1 cellular context compared by ENCODE assay signal in the genomic region with DNA sequence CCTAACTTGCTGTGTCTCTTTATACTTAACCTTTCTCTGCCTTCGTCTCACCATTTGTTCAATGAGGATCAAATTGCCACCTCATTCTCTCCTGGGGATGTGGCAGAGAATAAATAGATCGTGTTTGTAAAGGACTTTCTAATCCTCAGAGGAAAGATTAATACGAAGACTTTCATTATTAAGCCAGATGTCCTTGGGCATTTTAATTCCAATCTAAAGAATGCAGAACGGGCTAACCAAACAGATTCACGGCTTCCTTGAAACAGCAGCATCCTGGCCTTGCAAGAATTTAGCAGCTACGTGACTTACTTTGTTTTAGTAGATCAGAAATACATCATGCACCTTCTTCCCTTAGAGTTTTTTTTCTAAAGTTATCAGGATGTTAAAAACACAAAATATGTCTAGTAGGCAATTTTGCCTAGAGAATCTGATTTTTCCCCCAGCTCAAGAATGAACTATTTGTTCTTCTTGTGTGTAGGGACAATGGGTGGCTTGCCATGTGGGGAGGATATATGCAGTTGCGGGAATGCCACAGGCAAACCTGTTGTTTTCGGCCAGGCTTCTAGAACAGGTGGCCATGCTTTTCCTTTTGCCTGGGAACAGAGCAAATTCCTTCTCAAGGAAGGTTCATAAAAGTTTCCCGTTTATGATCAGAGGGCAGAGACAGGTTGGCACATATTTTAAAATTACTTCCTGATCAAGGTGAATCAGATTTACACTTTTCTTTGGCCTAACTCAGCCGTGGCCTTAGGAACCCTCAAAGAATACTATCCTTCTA.
TF ChIP-seq lines count a peak whose summit lies in the region.

No MANE protein-coding gene starts in this region.

TF ChIP-seq in H1, 55 proteins besides CTCF, POLR2A, EP300 and RAD21 (continued from another document):
- TF ChIP-seq, protein P1, sequence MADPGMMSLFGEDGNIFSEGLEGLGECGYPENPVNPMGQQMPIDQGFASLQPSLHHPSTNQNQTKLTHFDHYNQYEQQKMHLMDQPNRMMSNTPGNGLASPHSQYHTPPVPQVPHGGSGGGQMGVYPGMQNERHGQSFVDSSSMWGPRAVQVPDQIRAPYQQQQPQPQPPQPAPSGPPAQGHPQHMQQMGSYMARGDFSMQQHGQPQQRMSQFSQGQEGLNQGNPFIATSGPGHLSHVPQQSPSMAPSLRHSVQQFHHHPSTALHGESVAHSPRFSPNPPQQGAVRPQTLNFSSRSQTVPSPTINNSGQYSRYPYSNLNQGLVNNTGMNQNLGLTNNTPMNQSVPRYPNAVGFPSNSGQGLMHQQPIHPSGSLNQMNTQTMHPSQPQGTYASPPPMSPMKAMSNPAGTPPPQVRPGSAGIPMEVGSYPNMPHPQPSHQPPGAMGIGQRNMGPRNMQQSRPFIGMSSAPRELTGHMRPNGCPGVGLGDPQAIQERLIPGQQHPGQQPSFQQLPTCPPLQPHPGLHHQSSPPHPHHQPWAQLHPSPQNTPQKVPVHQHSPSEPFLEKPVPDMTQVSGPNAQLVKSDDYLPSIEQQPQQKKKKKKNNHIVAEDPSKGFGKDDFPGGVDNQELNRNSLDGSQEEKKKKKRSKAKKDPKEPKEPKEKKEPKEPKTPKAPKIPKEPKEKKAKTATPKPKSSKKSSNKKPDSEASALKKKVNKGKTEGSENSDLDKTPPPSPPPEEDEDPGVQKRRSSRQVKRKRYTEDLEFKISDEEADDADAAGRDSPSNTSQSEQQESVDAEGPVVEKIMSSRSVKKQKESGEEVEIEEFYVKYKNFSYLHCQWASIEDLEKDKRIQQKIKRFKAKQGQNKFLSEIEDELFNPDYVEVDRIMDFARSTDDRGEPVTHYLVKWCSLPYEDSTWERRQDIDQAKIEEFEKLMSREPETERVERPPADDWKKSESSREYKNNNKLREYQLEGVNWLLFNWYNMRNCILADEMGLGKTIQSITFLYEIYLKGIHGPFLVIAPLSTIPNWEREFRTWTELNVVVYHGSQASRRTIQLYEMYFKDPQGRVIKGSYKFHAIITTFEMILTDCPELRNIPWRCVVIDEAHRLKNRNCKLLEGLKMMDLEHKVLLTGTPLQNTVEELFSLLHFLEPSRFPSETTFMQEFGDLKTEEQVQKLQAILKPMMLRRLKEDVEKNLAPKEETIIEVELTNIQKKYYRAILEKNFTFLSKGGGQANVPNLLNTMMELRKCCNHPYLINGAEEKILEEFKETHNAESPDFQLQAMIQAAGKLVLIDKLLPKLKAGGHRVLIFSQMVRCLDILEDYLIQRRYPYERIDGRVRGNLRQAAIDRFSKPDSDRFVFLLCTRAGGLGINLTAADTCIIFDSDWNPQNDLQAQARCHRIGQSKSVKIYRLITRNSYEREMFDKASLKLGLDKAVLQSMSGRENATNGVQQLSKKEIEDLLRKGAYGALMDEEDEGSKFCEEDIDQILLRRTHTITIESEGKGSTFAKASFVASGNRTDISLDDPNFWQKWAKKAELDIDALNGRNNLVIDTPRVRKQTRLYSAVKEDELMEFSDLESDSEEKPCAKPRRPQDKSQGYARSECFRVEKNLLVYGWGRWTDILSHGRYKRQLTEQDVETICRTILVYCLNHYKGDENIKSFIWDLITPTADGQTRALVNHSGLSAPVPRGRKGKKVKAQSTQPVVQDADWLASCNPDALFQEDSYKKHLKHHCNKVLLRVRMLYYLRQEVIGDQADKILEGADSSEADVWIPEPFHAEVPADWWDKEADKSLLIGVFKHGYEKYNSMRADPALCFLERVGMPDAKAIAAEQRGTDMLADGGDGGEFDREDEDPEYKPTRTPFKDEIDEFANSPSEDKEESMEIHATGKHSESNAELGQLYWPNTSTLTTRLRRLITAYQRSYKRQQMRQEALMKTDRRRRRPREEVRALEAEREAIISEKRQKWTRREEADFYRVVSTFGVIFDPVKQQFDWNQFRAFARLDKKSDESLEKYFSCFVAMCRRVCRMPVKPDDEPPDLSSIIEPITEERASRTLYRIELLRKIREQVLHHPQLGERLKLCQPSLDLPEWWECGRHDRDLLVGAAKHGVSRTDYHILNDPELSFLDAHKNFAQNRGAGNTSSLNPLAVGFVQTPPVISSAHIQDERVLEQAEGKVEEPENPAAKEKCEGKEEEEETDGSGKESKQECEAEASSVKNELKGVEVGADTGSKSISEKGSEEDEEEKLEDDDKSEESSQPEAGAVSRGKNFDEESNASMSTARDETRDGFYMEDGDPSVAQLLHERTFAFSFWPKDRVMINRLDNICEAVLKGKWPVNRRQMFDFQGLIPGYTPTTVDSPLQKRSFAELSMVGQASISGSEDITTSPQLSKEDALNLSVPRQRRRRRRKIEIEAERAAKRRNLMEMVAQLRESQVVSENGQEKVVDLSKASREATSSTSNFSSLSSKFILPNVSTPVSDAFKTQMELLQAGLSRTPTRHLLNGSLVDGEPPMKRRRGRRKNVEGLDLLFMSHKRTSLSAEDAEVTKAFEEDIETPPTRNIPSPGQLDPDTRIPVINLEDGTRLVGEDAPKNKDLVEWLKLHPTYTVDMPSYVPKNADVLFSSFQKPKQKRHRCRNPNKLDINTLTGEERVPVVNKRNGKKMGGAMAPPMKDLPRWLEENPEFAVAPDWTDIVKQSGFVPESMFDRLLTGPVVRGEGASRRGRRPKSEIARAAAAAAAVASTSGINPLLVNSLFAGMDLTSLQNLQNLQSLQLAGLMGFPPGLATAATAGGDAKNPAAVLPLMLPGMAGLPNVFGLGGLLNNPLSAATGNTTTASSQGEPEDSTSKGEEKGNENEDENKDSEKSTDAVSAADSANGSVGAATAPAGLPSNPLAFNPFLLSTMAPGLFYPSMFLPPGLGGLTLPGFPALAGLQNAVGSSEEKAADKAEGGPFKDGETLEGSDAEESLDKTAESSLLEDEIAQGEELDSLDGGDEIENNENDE (IDR thresholded peaks at IDR 0.05; ENCODE audit: insufficient replicate concordance, low read length) = no peak
- no peak for TF ChIP-seq JUN (IDR thresholded peaks at IDR 0.05; ENCODE audit: low read depth, low read length)
